Comparison of ENCODE assay signal across 17 cellular contexts in genomic region chr4:95729596-95729995, GRCh38.
"Had no signal": no experiment of that assay in that cellular context is flagged by ENCODE, and none has a peak within 500 bp of the region (broad histone marks: within the 10 kb centered on the region; RNA-seq: fewer than 3 reads in every experiment).

No MANE protein-coding gene starts in this region.

- H3K27ac ChIP-seq: brain microvascular endothelial cell, gastrocnemius medialis, heart left ventricle, lower lobe of right lung, sigmoid colon, thoracic aorta, upper lobe of right lung had no signal

- H3K4me3 ChIP-seq: gastrocnemius medialis, heart left ventricle, lower lobe of right lung, sigmoid colon, thoracic aorta, upper lobe of right lung had no signal

- H3K9me3 ChIP-seq: gastrocnemius medialis, heart left ventricle, lower lobe of right lung, sigmoid colon, thoracic aorta, upper lobe of right lung had no signal

- DNase-seq: activated CD4-positive, alpha-beta T cell treated with anti-CD3 and anti-CD28 coated beads, Interleukin-2, amount 10 ng/mL, durations not matched to agents 7 days and 5 days; activated CD8-positive, alpha-beta T cell treated with anti-CD3 and anti-CD28 coated beads, Interleukin-2, amount 10 ng/mL, durations not matched to agents 7 days and 5 days; activated naive CD4-positive, alpha-beta T cell treated with anti-CD3 and anti-CD28 coated beads for 36 hours; activated T-cell treated with anti-CD3 and anti-CD28 coated beads, Interleukin-2, amount 50 U/mL, for 24 hours; aorta; brain microvascular endothelial cell; effector CD4-positive, alpha-beta T cell; gastrocnemius medialis; heart left ventricle; islet precursor cell; lower lobe of right lung; nucleus accumbens; sigmoid colon; stimulated activated CD4-positive, alpha-beta T cell treated with anti-CD3 and anti-CD28 coated beads, Interleukin-4, amount 100 ng/mL, for 4 hours; T-cell; upper lobe of right lung had no signal

- H3K4me1 ChIP-seq: gastrocnemius medialis, heart left ventricle, lower lobe of right lung, upper lobe of right lung had no signal

- H3K36me3 ChIP-seq: brain microvascular endothelial cell, gastrocnemius medialis, heart left ventricle, lower lobe of right lung, sigmoid colon, thoracic aorta, upper lobe of right lung had no signal

- H3K27me3 ChIP-seq: brain microvascular endothelial cell, gastrocnemius medialis, heart left ventricle, sigmoid colon, upper lobe of right lung had no signal
